ENCODE assay signal across 21 cellular contexts in the genomic region with DNA sequence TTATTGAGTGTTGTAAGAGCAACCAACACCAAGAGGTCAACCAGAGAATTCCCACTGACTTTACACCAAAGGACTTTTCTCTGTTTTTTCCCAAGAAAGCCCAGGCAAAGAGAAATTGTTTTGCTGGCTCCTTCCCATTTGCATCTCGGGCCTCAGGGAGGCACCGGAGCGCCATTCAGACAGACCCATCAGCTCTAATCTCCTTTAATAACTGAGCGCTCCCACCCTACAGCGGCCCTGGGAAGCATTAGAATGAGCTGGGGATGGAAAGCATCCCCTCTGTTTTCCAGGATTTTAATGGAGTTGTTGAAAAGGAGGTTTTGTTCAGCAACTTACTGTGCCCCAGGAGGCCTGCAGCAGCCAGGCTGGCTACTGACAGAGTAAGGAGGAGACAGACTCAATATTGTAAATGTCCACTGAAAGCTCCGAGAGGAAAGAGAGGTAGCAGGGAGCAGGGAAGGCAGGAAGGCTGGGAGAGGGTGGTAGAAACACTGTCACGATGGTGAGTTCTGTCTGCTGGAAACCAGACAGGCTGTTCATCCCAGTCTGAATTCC.
DNase-seq lines count a peak whose midpoint lies in the region; ATAC-seq and TF ChIP-seq lines count a peak whose summit lies in the region.
"Had no signal": no experiment of that assay in that cellular context is flagged by ENCODE, and none has a peak within 500 bp of the region (broad histone marks: within the 10 kb centered on the region; RNA-seq: fewer than 3 reads in every experiment).

No MANE protein-coding gene starts in this region.

- H3K9ac ChIP-seq in adipocyte (ENCODE audit: low read length) (no peak overlapping the region), iPS-20b (ENCODE audit: low read depth, low read length) (no peak overlapping the region)

- DNase-seq in GM23338 (ENCODE audit: low spot score): peak; percentile 17
- DNase-seq in adipocyte (ENCODE audit: low read depth): peak; percentile 19
- DNase-seq in progenitor cell of endocrine pancreas (ENCODE audit: low spot score, unreplicated experiment): no peak
- no peak for DNase-seq in T-helper 2 cell treated with Interferon-gamma antibody and Interleukin-4, amounts not matched to agents 5 μg/mL and 100 μg/mL, for 36 hours (ENCODE audit: low spot score)
- no peak for DNase-seq in GM20000 (ENCODE audit: low spot score)
- DNase-seq in T-helper 9 cell: no peak
- DNase-seq: 8988T; DMS79; GOT3; KBM-7; NCI-H1105 treated with DMSO at 0.1 percent for 48 hours; NCI-H1694; NCI-H2081 treated with DMSO at 0.1 percent for 48 hours; NCI-H510A; NCI-H748 treated with DMSO at 0.1 percent for 48 hours; NK-92 treated with Interleukin-12 subunit alpha and Interleukin-12 subunit beta, amount 100 ng/mL, for 24 hours had no signal

- no peak for ATAC-seq in GM23338
- no peak for ATAC-seq in GM21786 (IDR thresholded peaks at IDR 0.05; ENCODE audit: unreplicated experiment)
- ATAC-seq: HepG2, Right ventricle myocardium inferior had no signal

- H3K4me3 ChIP-seq in GM23338 (no peak overlapping the region), adipocyte (ENCODE audit: low read length) (no peak overlapping the region), iPS-20b (ENCODE audit: low read length) (peak overlapping the region; percentile 17; the same call in 1 of the 2 replicates)

- H3K36me3 ChIP-seq in GM23338 (ENCODE audit: insufficient read depth): peaks cover 4% of the 10 kb centered on the region; the same call in 1 of the 2 replicates
- no peaks in the 10 kb centered on the region for H3K36me3 ChIP-seq in adipocyte (ENCODE audit: control insufficient read depth, insufficient read depth, low read length, severe bottlenecking)
- H3K36me3 ChIP-seq in iPS-20b (ENCODE audit: insufficient read depth, low read depth, low read length): no peaks in the 10 kb centered on the region

- no peaks in the 10 kb centered on the region for H3K9me2 ChIP-seq in GM23338 (ENCODE audit: insufficient read depth)

- H3K9me3 Mint-ChIP-seq in GM23338 (peaks cover 98% of the 10 kb centered on the region), progenitor cell of endocrine pancreas (ENCODE audit: low read depth) (peaks cover 5% of the 10 kb centered on the region)
- no peaks in the 10 kb centered on the region for H3K9me3 Mint-ChIP-seq in T-helper 2 cell treated with Interferon-gamma antibody and Interleukin-4, amounts not matched to agents 5 μg/mL and 100 μg/mL, for 36 hours

- no peak overlapping the region for H2AFZ ChIP-seq in GM23338

- H3K36me3 Mint-ChIP-seq in GM23338 (ENCODE audit: low read depth): peaks cover 56% of the 10 kb centered on the region
- peaks cover 1% of the 10 kb centered on the region for H3K36me3 Mint-ChIP-seq in progenitor cell of endocrine pancreas (ENCODE audit: insufficient read depth)
- H3K36me3 Mint-ChIP-seq in T-helper 2 cell treated with Interferon-gamma antibody and Interleukin-4, amounts not matched to agents 5 μg/mL and 100 μg/mL, for 36 hours (ENCODE audit: low read depth): no peaks in the 10 kb centered on the region
- H3K36me3 Mint-ChIP-seq: CD14-positive monocyte had no signal

- no peaks in the 10 kb centered on the region for H4K20me1 ChIP-seq in GM23338 (replicated peaks; ENCODE audit: insufficient read depth)

- H3K4me1 Mint-ChIP-seq in GM23338 (no peaks in the 10 kb centered on the region), progenitor cell of endocrine pancreas (ENCODE audit: low read depth) (peaks cover 25% of the 10 kb centered on the region)
- H3K4me1 Mint-ChIP-seq in T-helper 2 cell treated with Interferon-gamma antibody and Interleukin-4, amounts not matched to agents 5 μg/mL and 100 μg/mL, for 36 hours (ENCODE audit: low read depth): no peaks in the 10 kb centered on the region
- H3K4me1 Mint-ChIP-seq: CD14-positive monocyte had no signal

- H3K9me3 ChIP-seq in adipocyte (ENCODE audit: control insufficient read depth, low read length) (peaks cover 7% of the 10 kb centered on the region), iPS-20b (ENCODE audit: insufficient read depth, low read depth, low read length) (no peaks in the 10 kb centered on the region)

- no peaks in the 10 kb centered on the region for H3K79me2 ChIP-seq in GM23338 (replicated peaks; ENCODE audit: insufficient read depth)

- H3K4me3 Mint-ChIP-seq in GM23338 (no peak overlapping the region), progenitor cell of endocrine pancreas (ENCODE audit: low read depth) (no peak overlapping the region)
- no peak overlapping the region for H3K4me3 Mint-ChIP-seq in T-helper 2 cell treated with Interferon-gamma antibody and Interleukin-4, amounts not matched to agents 5 μg/mL and 100 μg/mL, for 36 hours
- H3K4me3 Mint-ChIP-seq: CD14-positive monocyte had no signal

- H3K27me3 Mint-ChIP-seq in GM23338 (ENCODE audit: insufficient read depth, low read depth, poor library complexity) (peaks cover 4% of the 10 kb centered on the region), progenitor cell of endocrine pancreas (peaks cover 11% of the 10 kb centered on the region)
- no peaks in the 10 kb centered on the region for H3K27me3 Mint-ChIP-seq in T-helper 2 cell treated with Interferon-gamma antibody and Interleukin-4, amounts not matched to agents 5 μg/mL and 100 μg/mL, for 36 hours (ENCODE audit: low read depth)

- no peak overlapping the region for H3K27ac ChIP-seq in GM23338 (ENCODE audit: low read depth)
- no peak overlapping the region for H3K27ac ChIP-seq in iPS-20b (ENCODE audit: low read length)

- H3K4me2 ChIP-seq in GM23338: no peak overlapping the region

- peak in 1 of 2 experiments; percentile 41; a peak in 2 of 4 replicates for TF ChIP-seq CTCF in GM23338 (conservative IDR thresholded peaks at IDR 0.05; ENCODE audit: low read depth in 2 of 2)
- no peak for TF ChIP-seq CTCF in progenitor cell of endocrine pancreas (IDR thresholded peaks at IDR 0.05; ENCODE audit: unreplicated experiment)
- TF ChIP-seq CTCF in GM20000 (IDR thresholded peaks at IDR 0.05; ENCODE audit: extremely low read depth, missing control alignments): no peak

- H3K27me3 ChIP-seq in GM23338 (ENCODE audit: insufficient read depth) (no peaks in the 10 kb centered on the region), adipocyte (replicated peaks; ENCODE audit: control insufficient read depth, insufficient read depth, low read length) (no peaks in the 10 kb centered on the region), iPS-20b (ENCODE audit: insufficient read depth, low read length) (peaks cover 17% of the 10 kb centered on the region; the same call in 1 of the 2 replicates)

- no peaks in the 10 kb centered on the region for H3F3A ChIP-seq in GM23338 (replicated peaks; ENCODE audit: low read depth)

- H3K27ac Mint-ChIP-seq in GM23338 (no peak overlapping the region), progenitor cell of endocrine pancreas (peak overlapping the region; percentile 67)
- no peak overlapping the region for H3K27ac Mint-ChIP-seq in T-helper 2 cell treated with Interferon-gamma antibody and Interleukin-4, amounts not matched to agents 5 μg/mL and 100 μg/mL, for 36 hours
- H3K27ac Mint-ChIP-seq: CD14-positive monocyte had no signal

- H3K4me1 ChIP-seq in GM23338 (ENCODE audit: insufficient read depth) (no peaks in the 10 kb centered on the region), adipocyte (ENCODE audit: control insufficient read depth, insufficient read depth, low read length) (no peaks in the 10 kb centered on the region), iPS-20b (ENCODE audit: insufficient read depth, low read length) (peaks cover 8% of the 10 kb centered on the region; the same call in 1 of the 2 replicates)

TF ChIP-seq in GM23338, 12 proteins besides CTCF, POLR2A, EP300 and RAD21 (continues in another document):
- TF ChIP-seq ZNF114 (CRISPR knock-in tag; IDR thresholded peaks at IDR 0.05): no peak
- no peak for TF ChIP-seq JUNB (IDR thresholded peaks at IDR 0.05; ENCODE audit: unreplicated experiment)
- no peak for TF ChIP-seq EZH2 (IDR thresholded peaks at IDR 0.05; ENCODE audit: low read depth, unreplicated experiment)
- no peak for TF ChIP-seq ZNF331 (CRISPR knock-in tag; IDR thresholded peaks at IDR 0.05; ENCODE audit: low read depth)
- TF ChIP-seq, protein P1, sequence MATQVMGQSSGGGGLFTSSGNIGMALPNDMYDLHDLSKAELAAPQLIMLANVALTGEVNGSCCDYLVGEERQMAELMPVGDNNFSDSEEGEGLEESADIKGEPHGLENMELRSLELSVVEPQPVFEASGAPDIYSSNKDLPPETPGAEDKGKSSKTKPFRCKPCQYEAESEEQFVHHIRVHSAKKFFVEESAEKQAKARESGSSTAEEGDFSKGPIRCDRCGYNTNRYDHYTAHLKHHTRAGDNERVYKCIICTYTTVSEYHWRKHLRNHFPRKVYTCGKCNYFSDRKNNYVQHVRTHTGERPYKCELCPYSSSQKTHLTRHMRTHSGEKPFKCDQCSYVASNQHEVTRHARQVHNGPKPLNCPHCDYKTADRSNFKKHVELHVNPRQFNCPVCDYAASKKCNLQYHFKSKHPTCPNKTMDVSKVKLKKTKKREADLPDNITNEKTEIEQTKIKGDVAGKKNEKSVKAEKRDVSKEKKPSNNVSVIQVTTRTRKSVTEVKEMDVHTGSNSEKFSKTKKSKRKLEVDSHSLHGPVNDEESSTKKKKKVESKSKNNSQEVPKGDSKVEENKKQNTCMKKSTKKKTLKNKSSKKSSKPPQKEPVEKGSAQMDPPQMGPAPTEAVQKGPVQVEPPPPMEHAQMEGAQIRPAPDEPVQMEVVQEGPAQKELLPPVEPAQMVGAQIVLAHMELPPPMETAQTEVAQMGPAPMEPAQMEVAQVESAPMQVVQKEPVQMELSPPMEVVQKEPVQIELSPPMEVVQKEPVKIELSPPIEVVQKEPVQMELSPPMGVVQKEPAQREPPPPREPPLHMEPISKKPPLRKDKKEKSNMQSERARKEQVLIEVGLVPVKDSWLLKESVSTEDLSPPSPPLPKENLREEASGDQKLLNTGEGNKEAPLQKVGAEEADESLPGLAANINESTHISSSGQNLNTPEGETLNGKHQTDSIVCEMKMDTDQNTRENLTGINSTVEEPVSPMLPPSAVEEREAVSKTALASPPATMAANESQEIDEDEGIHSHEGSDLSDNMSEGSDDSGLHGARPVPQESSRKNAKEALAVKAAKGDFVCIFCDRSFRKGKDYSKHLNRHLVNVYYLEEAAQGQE (IDR thresholded peaks at IDR 0.05; ENCODE audit: unreplicated experiment): no peak
- no peak for TF ChIP-seq NANOG (IDR thresholded peaks at IDR 0.05; ENCODE audit: borderline replicate concordance)
- TF ChIP-seq POLR2AphosphoS5 (IDR thresholded peaks at IDR 0.05; ENCODE audit: low read depth): no peak
- TF ChIP-seq CREB1 (CRISPR knock-in tag; IDR thresholded peaks at IDR 0.05; ENCODE audit: low read depth): no peak
- TF ChIP-seq, protein P2, sequence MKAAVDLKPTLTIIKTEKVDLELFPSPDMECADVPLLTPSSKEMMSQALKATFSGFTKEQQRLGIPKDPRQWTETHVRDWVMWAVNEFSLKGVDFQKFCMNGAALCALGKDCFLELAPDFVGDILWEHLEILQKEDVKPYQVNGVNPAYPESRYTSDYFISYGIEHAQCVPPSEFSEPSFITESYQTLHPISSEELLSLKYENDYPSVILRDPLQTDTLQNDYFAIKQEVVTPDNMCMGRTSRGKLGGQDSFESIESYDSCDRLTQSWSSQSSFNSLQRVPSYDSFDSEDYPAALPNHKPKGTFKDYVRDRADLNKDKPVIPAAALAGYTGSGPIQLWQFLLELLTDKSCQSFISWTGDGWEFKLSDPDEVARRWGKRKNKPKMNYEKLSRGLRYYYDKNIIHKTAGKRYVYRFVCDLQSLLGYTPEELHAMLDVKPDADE (IDR thresholded peaks at IDR 0.05): no peak

Comparison
In these comparisons a context has a peak if more than half of its experiments do, and no peak if none do; other contexts are left out.
1. DNase-seq: peak in GM23338 (single experiment) and adipocyte (single experiment); none in progenitor cell of endocrine pancreas (single experiment), T-helper 2 cell treated with Interferon-gamma antibody and Interleukin-4, amounts not matched to agents 5 μg/mL and 100 μg/mL, for 36 hours (single experiment), GM20000 (single experiment) and T-helper 9 cell (single experiment).